In the genomic region with DNA sequence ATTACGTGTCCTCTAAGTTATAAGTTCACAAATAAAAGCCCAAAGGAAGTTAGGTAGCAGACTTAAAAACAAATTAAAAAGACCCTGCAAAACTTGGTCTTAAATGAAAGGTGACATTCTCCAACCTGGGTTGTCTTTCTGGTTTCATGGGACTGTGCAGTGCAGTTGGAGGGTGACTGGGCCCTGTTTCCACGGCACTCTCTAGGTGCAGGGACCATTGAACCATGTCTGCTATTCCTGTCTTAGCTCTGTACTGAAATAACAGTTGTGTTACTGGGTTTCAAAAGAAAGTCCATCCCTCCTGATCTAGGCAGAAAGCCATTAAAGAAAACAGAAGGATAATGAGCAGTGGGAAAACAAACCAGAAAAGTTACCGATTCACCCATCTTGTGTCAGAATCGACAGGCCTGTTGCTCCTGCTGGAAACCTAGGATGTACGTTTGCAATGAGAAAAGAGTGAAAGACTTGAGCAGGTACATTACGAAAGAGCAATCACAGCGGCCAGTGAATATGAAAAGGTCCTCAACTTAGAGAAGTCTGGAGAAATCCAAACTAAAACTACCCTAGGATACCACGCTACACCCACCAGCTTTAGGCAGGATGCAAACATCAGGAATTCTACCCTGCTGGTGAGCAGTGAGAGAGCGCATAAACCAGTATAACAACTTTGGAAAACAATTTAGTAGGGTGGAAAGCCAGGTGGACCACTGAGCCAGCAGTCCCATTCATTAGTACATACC, we compare ENCODE assay signal across 2 cellular contexts.
TF ChIP-seq lines count a peak whose summit lies in the region.

No MANE protein-coding gene starts in this region.

TF ChIP-seq in HCT116, 20 proteins besides CTCF, POLR2A, EP300 and RAD21:
- TF ChIP-seq EZH2 (IDR thresholded peaks at IDR 0.05) (no peak), ATF3 (IDR thresholded peaks at IDR 0.05) (no peak), SIN3A (IDR thresholded peaks at IDR 0.05; ENCODE audit: low read depth) (no peak), JUND (IDR thresholded peaks at IDR 0.05) (no peak), MAX (IDR thresholded peaks at IDR 0.05) (no peak), CEBPB (IDR thresholded peaks at IDR 0.05; ENCODE audit: low read depth) (no peak), ZNF274 (IDR thresholded peaks at IDR 0.05; ENCODE audit: low read depth, low read length) (no peak)
- TF ChIP-seq, protein P1, sequence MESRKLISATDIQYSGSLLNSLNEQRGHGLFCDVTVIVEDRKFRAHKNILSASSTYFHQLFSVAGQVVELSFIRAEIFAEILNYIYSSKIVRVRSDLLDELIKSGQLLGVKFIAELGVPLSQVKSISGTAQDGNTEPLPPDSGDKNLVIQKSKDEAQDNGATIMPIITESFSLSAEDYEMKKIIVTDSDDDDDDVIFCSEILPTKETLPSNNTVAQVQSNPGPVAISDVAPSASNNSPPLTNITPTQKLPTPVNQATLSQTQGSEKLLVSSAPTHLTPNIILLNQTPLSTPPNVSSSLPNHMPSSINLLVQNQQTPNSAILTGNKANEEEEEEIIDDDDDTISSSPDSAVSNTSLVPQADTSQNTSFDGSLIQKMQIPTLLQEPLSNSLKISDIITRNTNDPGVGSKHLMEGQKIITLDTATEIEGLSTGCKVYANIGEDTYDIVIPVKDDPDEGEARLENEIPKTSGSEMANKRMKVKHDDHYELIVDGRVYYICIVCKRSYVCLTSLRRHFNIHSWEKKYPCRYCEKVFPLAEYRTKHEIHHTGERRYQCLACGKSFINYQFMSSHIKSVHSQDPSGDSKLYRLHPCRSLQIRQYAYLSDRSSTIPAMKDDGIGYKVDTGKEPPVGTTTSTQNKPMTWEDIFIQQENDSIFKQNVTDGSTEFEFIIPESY (IDR thresholded peaks at IDR 0.05; ENCODE audit: extremely low read depth, insufficient replicate concordance, low read length) = no peak

TF ChIP-seq in K562, 482 proteins besides CTCF, POLR2A, EP300 and RAD21:
- TF ChIP-seq SAP30 (IDR thresholded peaks at IDR 0.05; ENCODE audit: borderline replicate concordance, insufficient read depth, low read depth, low read length, poor library complexity, severe bottlenecking) (no peak), CBX2 (IDR thresholded peaks at IDR 0.05; ENCODE audit: insufficient read depth, low read length, poor library complexity, severe bottlenecking) (peak; percentile 63), CSDE1 (IDR thresholded peaks at IDR 0.05) (no peak), RBM15 (IDR thresholded peaks at IDR 0.05; ENCODE audit: insufficient read depth, low read length) (no peak), ARNT (IDR thresholded peaks at IDR 0.05) (no peak), HMG20A (CRISPR knock-in tag; conservative IDR thresholded peaks at IDR 0.05) (no peak), ZNF707 (CRISPR knock-in tag; conservative IDR thresholded peaks at IDR 0.05) (no peak), REST (CRISPR knock-in tag; IDR thresholded peaks at IDR 0.05; ENCODE audit: low read depth) (no peak)
- TF ChIP-seq, protein P2, sequence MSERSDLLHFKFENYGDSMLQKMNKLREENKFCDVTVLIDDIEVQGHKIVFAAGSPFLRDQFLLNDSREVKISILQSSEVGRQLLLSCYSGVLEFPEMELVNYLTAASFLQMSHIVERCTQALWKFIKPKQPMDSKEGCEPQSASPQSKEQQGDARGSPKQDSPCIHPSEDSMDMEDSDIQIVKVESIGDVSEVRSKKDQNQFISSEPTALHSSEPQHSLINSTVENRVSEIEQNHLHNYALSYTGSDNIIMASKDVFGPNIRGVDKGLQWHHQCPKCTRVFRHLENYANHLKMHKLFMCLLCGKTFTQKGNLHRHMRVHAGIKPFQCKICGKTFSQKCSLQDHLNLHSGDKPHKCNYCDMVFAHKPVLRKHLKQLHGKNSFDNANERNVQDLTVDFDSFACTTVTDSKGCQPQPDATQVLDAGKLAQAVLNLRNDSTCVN (CRISPR knock-in tag; IDR thresholded peaks at IDR 0.05) = no peak
